ENCODE assay signal across 1 cellular context in genomic region chr17:78128616-78129384, GRCh38.
TF ChIP-seq lines count a peak whose summit lies in the region.

A gene with protein sequence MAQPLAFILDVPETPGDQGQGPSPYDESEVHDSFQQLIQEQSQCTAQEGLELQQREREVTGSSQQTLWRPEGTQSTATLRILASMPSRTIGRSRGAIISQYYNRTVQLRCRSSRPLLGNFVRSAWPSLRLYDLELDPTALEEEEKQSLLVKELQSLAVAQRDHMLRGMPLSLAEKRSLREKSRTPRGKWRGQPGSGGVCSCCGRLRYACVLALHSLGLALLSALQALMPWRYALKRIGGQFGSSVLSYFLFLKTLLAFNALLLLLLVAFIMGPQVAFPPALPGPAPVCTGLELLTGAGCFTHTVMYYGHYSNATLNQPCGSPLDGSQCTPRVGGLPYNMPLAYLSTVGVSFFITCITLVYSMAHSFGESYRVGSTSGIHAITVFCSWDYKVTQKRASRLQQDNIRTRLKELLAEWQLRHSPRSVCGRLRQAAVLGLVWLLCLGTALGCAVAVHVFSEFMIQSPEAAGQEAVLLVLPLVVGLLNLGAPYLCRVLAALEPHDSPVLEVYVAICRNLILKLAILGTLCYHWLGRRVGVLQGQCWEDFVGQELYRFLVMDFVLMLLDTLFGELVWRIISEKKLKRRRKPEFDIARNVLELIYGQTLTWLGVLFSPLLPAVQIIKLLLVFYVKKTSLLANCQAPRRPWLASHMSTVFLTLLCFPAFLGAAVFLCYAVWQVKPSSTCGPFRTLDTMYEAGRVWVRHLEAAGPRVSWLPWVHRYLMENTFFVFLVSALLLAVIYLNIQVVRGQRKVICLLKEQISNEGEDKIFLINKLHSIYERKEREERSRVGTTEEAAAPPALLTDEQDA (minus strand): TSS chr17:78128755. CDS start chr17:78126832, 1,923 bp downstream.

TF ChIP-seq in HepG2, 621 proteins besides CTCF, POLR2A, EP300 and RAD21 (continued from another document and continues in another):
- TF ChIP-seq RERE (CRISPR knock-in tag; IDR thresholded peaks at IDR 0.05; ENCODE audit: low read depth) (no peak), ATF3 (CRISPR knock-in tag; IDR thresholded peaks at IDR 0.05) (no peak), ZNF234 (CRISPR knock-in tag; conservative IDR thresholded peaks at IDR 0.05) (no peak), ZNF552 (CRISPR knock-in tag; IDR thresholded peaks at IDR 0.05; ENCODE audit: borderline replicate concordance) (no peak), RARA (CRISPR knock-in tag; IDR thresholded peaks at IDR 0.05) (peak; percentile 48; the same call in 1 of the 2 replicates), PLRG1 (conservative IDR thresholded peaks at IDR 0.05) (no peak), ISL2 (CRISPR knock-in tag; IDR thresholded peaks at IDR 0.05) (no peak), ZNF616 (CRISPR knock-in tag; IDR thresholded peaks at IDR 0.05; ENCODE audit: low read depth) (no peak), ZBTB25 (CRISPR knock-in tag; IDR thresholded peaks at IDR 0.05) (peak; percentile 30; the same call in 1 of the 2 replicates), XBP1 (CRISPR knock-in tag; IDR thresholded peaks at IDR 0.05) (no peak), ZNF224 (CRISPR knock-in tag; IDR thresholded peaks at IDR 0.05) (no peak), SP4 (CRISPR knock-in tag; IDR thresholded peaks at IDR 0.05) (peak; percentile 10; the same call in 1 of the 2 replicates), ZFP36L2 (CRISPR knock-in tag; IDR thresholded peaks at IDR 0.05) (0 out of 2 replicates have a peak, but pooled peaks have one; percentile 58), ZNF451 (CRISPR knock-in tag; IDR thresholded peaks at IDR 0.05) (no peak), HMG20B (CRISPR knock-in tag; conservative IDR thresholded peaks at IDR 0.05) (no peak; the same call in 1 of the 2 replicates), CENPX (CRISPR knock-in tag; IDR thresholded peaks at IDR 0.05) (no peak), ZNF790 (CRISPR knock-in tag; IDR thresholded peaks at IDR 0.05; ENCODE audit: borderline replicate concordance) (no peak), SALL1 (CRISPR knock-in tag; IDR thresholded peaks at IDR 0.05) (peak; percentile 73), ZNF740 (CRISPR knock-in tag; IDR thresholded peaks at IDR 0.05) (peak; percentile 70), BRD4 (CRISPR knock-in tag; IDR thresholded peaks at IDR 0.05) (no peak), THYN1 (CRISPR knock-in tag; IDR thresholded peaks at IDR 0.05; ENCODE audit: borderline replicate concordance, low read depth) (no peak), NKX3-1 (CRISPR knock-in tag; IDR thresholded peaks at IDR 0.05) (no peak)
- TF ChIP-seq, protein P1, sequence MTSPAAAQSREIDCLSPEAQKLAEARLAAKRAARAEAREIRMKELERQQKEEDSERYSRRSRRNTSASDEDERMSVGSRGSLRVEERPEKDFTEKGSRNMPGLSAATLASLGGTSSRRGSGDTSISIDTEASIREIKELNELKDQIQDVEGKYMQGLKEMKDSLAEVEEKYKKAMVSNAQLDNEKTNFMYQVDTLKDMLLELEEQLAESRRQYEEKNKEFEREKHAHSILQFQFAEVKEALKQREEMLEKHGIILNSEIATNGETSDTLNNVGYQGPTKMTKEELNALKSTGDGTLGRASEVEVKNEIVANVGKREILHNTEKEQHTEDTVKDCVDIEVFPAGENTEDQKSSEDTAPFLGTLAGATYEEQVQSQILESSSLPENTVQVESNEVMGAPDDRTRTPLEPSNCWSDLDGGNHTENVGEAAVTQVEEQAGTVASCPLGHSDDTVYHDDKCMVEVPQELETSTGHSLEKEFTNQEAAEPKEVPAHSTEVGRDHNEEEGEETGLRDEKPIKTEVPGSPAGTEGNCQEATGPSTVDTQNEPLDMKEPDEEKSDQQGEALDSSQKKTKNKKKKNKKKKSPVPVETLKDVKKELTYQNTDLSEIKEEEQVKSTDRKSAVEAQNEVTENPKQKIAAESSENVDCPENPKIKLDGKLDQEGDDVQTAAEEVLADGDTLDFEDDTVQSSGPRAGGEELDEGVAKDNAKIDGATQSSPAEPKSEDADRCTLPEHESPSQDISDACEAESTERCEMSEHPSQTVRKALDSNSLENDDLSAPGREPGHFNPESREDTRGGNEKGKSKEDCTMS (CRISPR knock-in tag; conservative IDR thresholded peaks at IDR 0.05): no peak; the same call in 1 of the 2 replicates
- TF ChIP-seq, protein P2, sequence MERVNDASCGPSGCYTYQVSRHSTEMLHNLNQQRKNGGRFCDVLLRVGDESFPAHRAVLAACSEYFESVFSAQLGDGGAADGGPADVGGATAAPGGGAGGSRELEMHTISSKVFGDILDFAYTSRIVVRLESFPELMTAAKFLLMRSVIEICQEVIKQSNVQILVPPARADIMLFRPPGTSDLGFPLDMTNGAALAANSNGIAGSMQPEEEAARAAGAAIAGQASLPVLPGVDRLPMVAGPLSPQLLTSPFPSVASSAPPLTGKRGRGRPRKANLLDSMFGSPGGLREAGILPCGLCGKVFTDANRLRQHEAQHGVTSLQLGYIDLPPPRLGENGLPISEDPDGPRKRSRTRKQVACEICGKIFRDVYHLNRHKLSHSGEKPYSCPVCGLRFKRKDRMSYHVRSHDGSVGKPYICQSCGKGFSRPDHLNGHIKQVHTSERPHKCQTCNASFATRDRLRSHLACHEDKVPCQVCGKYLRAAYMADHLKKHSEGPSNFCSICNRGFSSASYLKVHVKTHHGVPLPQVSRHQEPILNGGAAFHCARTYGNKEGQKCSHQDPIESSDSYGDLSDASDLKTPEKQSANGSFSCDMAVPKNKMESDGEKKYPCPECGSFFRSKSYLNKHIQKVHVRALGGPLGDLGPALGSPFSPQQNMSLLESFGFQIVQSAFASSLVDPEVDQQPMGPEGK (CRISPR knock-in tag; IDR thresholded peaks at IDR 0.05): peak; percentile 96
- TF ChIP-seq, protein P3, sequence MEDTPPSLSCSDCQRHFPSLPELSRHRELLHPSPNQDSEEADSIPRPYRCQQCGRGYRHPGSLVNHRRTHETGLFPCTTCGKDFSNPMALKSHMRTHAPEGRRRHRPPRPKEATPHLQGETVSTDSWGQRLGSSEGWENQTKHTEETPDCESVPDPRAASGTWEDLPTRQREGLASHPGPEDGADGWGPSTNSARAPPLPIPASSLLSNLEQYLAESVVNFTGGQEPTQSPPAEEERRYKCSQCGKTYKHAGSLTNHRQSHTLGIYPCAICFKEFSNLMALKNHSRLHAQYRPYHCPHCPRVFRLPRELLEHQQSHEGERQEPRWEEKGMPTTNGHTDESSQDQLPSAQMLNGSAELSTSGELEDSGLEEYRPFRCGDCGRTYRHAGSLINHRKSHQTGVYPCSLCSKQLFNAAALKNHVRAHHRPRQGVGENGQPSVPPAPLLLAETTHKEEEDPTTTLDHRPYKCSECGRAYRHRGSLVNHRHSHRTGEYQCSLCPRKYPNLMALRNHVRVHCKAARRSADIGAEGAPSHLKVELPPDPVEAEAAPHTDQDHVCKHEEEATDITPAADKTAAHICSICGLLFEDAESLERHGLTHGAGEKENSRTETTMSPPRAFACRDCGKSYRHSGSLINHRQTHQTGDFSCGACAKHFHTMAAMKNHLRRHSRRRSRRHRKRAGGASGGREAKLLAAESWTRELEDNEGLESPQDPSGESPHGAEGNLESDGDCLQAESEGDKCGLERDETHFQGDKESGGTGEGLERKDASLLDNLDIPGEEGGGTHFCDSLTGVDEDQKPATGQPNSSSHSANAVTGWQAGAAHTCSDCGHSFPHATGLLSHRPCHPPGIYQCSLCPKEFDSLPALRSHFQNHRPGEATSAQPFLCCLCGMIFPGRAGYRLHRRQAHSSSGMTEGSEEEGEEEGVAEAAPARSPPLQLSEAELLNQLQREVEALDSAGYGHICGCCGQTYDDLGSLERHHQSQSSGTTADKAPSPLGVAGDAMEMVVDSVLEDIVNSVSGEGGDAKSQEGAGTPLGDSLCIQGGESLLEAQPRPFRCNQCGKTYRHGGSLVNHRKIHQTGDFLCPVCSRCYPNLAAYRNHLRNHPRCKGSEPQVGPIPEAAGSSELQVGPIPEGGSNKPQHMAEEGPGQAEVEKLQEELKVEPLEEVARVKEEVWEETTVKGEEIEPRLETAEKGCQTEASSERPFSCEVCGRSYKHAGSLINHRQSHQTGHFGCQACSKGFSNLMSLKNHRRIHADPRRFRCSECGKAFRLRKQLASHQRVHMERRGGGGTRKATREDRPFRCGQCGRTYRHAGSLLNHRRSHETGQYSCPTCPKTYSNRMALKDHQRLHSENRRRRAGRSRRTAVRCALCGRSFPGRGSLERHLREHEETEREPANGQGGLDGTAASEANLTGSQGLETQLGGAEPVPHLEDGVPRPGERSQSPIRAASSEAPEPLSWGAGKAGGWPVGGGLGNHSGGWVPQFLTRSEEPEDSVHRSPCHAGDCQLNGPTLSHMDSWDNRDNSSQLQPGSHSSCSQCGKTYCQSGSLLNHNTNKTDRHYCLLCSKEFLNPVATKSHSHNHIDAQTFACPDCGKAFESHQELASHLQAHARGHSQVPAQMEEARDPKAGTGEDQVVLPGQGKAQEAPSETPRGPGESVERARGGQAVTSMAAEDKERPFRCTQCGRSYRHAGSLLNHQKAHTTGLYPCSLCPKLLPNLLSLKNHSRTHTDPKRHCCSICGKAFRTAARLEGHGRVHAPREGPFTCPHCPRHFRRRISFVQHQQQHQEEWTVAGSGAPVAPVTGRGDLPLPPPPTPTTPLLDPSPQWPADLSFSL (CRISPR knock-in tag; IDR thresholded peaks at IDR 0.05): no peak
- TF ChIP-seq, protein P4, sequence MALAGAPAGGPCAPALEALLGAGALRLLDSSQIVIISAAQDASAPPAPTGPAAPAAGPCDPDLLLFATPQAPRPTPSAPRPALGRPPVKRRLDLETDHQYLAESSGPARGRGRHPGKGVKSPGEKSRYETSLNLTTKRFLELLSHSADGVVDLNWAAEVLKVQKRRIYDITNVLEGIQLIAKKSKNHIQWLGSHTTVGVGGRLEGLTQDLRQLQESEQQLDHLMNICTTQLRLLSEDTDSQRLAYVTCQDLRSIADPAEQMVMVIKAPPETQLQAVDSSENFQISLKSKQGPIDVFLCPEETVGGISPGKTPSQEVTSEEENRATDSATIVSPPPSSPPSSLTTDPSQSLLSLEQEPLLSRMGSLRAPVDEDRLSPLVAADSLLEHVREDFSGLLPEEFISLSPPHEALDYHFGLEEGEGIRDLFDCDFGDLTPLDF (CRISPR knock-in tag; IDR thresholded peaks at IDR 0.05): no peak
- TF ChIP-seq, protein P5, sequence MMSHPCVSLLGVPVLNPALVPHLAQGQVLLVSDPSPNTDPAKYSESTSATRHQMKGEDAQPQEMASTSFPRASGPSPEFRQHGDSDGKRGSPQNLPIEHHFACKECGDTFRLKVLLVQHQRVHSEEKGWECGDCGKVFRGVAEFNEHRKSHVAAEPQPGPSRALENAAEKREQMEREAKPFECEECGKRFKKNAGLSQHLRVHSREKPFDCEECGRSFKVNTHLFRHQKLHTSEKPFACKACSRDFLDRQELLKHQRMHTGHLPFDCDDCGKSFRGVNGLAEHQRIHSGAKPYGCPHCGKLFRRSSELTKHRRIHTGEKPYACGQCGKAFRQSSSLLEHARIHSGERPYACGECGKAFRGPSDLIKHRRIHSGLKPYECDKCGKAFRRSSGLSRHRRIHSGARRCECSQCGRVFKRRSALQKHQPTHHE (CRISPR knock-in tag; IDR thresholded peaks at IDR 0.05; ENCODE audit: borderline replicate concordance): peak; percentile 11; the same call in 1 of the 2 replicates
- TF ChIP-seq, protein P6, sequence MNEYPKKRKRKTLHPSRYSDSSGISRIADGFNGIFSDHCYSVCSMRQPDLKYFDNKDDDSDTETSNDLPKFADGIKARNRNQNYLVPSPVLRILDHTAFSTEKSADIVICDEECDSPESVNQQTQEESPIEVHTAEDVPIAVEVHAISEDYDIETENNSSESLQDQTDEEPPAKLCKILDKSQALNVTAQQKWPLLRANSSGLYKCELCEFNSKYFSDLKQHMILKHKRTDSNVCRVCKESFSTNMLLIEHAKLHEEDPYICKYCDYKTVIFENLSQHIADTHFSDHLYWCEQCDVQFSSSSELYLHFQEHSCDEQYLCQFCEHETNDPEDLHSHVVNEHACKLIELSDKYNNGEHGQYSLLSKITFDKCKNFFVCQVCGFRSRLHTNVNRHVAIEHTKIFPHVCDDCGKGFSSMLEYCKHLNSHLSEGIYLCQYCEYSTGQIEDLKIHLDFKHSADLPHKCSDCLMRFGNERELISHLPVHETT (CRISPR knock-in tag; conservative IDR thresholded peaks at IDR 0.05): 0 out of 2 replicates have a peak, but pooled peaks have one; percentile 26
